23 cellular contexts compared by ENCODE assay signal in the genomic region with DNA sequence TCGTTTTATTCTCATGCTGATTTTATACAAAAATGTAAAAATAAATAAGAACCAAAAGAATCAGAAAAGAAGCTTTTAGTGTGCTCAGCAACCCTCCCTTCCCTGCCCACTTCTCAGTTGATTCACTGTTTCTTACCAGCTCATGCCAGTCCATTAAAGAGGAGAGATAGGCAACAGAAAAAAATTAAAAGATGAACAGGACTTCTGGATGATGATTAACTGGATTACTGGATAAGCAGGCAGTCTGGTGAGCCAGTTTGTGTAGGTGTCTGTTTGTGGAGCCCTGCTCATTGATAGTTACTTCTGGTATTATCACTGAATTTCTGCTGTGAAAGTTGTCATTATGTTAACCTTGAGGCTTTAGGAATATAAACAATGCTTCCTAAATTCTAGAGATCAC. TPM values are rescaled to one million over a fixed set of nuclear protein-coding genes. Genes with fewer than 3 reads are reported as not detected.
DNase-seq lines count a peak whose midpoint lies in the region; ATAC-seq and TF ChIP-seq lines count a peak whose summit lies in the region.
"Had no signal": no experiment of that assay in that cellular context is flagged by ENCODE, and none has a peak within 500 bp of the region (broad histone marks: within the 10 kb centered on the region; RNA-seq: fewer than 3 reads in every experiment).

No MANE protein-coding gene starts in this region.

- H4K20me1 ChIP-seq in GM23248 (ENCODE audit: insufficient read depth) (no peaks in the 10 kb centered on the region), smooth muscle cell (ENCODE audit: low read depth) (no peaks in the 10 kb centered on the region)
- H4K20me1 ChIP-seq: BLaER1 treated with 17β-estradiol and CSF1 and Interleukin-3, amounts not matched to agents 10 nM and 100 nM had no signal

- TF ChIP-seq CTCF in smooth muscle cell (IDR thresholded peaks at IDR 0.05; ENCODE audit: borderline replicate concordance, insufficient read depth, poor library complexity, severe bottlenecking), result no peak

- H3F3A ChIP-seq in GM23248 (ENCODE audit: insufficient read depth), result peaks cover 13% of the 10 kb centered on the region; the same call in 1 of the 2 replicates
- H3F3A ChIP-seq in smooth muscle cell (ENCODE audit: low read depth), result peaks cover 23% of the 10 kb centered on the region

- no peaks in the 10 kb centered on the region for H3K79me2 ChIP-seq in GM23248 (ENCODE audit: insufficient read depth)
- H3K79me2 ChIP-seq in smooth muscle cell (ENCODE audit: low read depth), result no peaks in the 10 kb centered on the region

- no peaks in the 10 kb centered on the region for H3K27me3 ChIP-seq in GM23248 (replicated peaks; ENCODE audit: insufficient read depth)
- no peaks in the 10 kb centered on the region for H3K27me3 ChIP-seq in smooth muscle cell (ENCODE audit: low read depth)
- H3K27me3 ChIP-seq: BLaER1 treated with 17β-estradiol and CSF1 and Interleukin-3, amounts not matched to agents 10 nM and 100 nM; Peyer's patch; SJSA1 had no signal

- H2AFZ ChIP-seq in GM23248 (no peak overlapping the region), smooth muscle cell (ENCODE audit: low read depth) (no peak overlapping the region)

- no peaks in the 10 kb centered on the region for H3K9me3 ChIP-seq in GM23248 (ENCODE audit: low read depth)
- H3K9me3 ChIP-seq in smooth muscle cell (replicated peaks; ENCODE audit: low read depth), result no peaks in the 10 kb centered on the region
- H3K9me3 ChIP-seq: Peyer's patch, SJSA1 had no signal

- no peak overlapping the region for H3K9ac ChIP-seq in GM23248
- H3K9ac ChIP-seq in smooth muscle cell (ENCODE audit: low read depth), result no peak overlapping the region
- H3K9ac ChIP-seq: BLaER1 treated with 17β-estradiol and CSF1 and Interleukin-3, amounts not matched to agents 10 nM and 100 nM had no signal

- H3K9me2 ChIP-seq in GM23248 (ENCODE audit: insufficient read depth), result no peaks in the 10 kb centered on the region

- H3K27ac ChIP-seq in GM23248, result no peak overlapping the region
- peak overlapping the region; percentile 91 for H3K27ac ChIP-seq in smooth muscle cell (ENCODE audit: low read depth)
- H3K27ac ChIP-seq: BLaER1 treated with 17β-estradiol and CSF1 and Interleukin-3, amounts not matched to agents 10 nM and 100 nM; Peyer's patch; SJSA1 had no signal

- DNase-seq in GM23248, result peak; percentile 32
- DNase-seq in SK-N-DZ (ENCODE audit: low spot score), result peak; percentile 16
- peak; percentile 78 for DNase-seq in kidney tubule cell (ENCODE audit: low spot score)
- no peak for DNase-seq in smooth muscle cell (lab: John Stamatoyannopoulos, UW; ENCODE audit: unreplicated experiment)
- no peak for DNase-seq in GOT3 (lab: John Stamatoyannopoulos, UW)
- no peak for DNase-seq in NCI-H2196 (lab: John Stamatoyannopoulos, UW; ENCODE audit: unreplicated experiment)
- DNase-seq: Calu3; CD4-positive, alpha-beta memory T cell; DMS153; KG1; MV-4-11; NCI-H1105 treated with DMSO at 0.1 percent for 48 hours; NCI-H2029 treated with DMSO at 0.1 percent for 48 hours; NCI-H345; NCI-H774; Peyer's patch; SW 1271 had no signal

- H3K36me3 ChIP-seq in GM23248 (ENCODE audit: low read depth) (no peaks in the 10 kb centered on the region), smooth muscle cell (ENCODE audit: low read depth) (no peaks in the 10 kb centered on the region)
- H3K36me3 ChIP-seq: Peyer's patch, SJSA1 had no signal

- in situ Hi-C loops in GM23248 (cut with MboI), result no loop called here

- H3K4me2 ChIP-seq in GM23248 (ENCODE audit: unreplicated experiment), result peak overlapping the region; percentile 24
- H3K4me2 ChIP-seq in smooth muscle cell, result peak overlapping the region; percentile 71
- H3K4me2 ChIP-seq: BLaER1 treated with 17β-estradiol and CSF1 and Interleukin-3, amounts not matched to agents 10 nM and 100 nM had no signal

- H3K4me3 ChIP-seq in GM23248 (no peak overlapping the region), smooth muscle cell (no peak overlapping the region)
- H3K4me3 ChIP-seq: BLaER1 treated with 17β-estradiol and CSF1 and Interleukin-3, amounts not matched to agents 10 nM and 100 nM; Peyer's patch; SJSA1 had no signal

- no peak for ATAC-seq in GM18870 (IDR thresholded peaks at IDR 0.05; ENCODE audit: unreplicated experiment)
- ATAC-seq: Right ventricle myocardium inferior had no signal

- H3K4me1 ChIP-seq in GM23248 (ENCODE audit: insufficient read depth) (peaks cover 36% of the 10 kb centered on the region), smooth muscle cell (ENCODE audit: low read depth) (peaks cover 14% of the 10 kb centered on the region)
- H3K4me1 ChIP-seq: Peyer's patch, SJSA1 had no signal

- WGBS in GM23248 (ENCODE audit: low coverage in 1 of 2, low lambda C conversion rate in 2 of 2, missing lambda C conversion rate in 2 of 2), 2 experiments, result 48 to 56% methylated on average over 1 of the region's 1 CpG
- WGBS in smooth muscle cell (ENCODE audit: low lambda C conversion rate), result 70% methylated on average over 1 of the region's 1 CpG

RNA-seq across cellular contexts. Expression of gene GPR171, which starts 15.1 kb away (rescaled TPM):
- total RNA-seq in GM23248 (2014; rRNA removed; shearing (Covaris generic)), result not detected in 2 replicates
- polyA plus RNA-seq in GM23248 (2016; fragmentation: Nextera tagmentation; extraction: Ambion mirVana) (not detected in 2 replicates), smooth muscle cell (0.65 TPM in 1 of 2 replicates, not detected in the other)
- not detected in 2 replicates for polyA plus RNA-seq in SK-N-DZ (2014; cell fraction: cytosol; rRNA removed)
- polyA plus RNA-seq in SK-N-DZ (2014; cell fraction: nucleus; rRNA removed), result not detected in 2 replicates
- total RNA-seq in smooth muscle cell, result 4.2 TPM in 1 of 2 replicates, not detected in the other
- total RNA-seq: Calu3, G401, OCI-LY7, SJSA1 had no signal

Comparison
In these comparisons a context has a peak if more than half of its experiments do, and no peak if none do; other contexts are left out.
1. DNase-seq: peak in GM23248 (single experiment), SK-N-DZ (single experiment) and kidney tubule cell (single experiment); none in smooth muscle cell (single experiment), GOT3 (single experiment) and NCI-H2196 (single experiment).